In the genomic region with DNA sequence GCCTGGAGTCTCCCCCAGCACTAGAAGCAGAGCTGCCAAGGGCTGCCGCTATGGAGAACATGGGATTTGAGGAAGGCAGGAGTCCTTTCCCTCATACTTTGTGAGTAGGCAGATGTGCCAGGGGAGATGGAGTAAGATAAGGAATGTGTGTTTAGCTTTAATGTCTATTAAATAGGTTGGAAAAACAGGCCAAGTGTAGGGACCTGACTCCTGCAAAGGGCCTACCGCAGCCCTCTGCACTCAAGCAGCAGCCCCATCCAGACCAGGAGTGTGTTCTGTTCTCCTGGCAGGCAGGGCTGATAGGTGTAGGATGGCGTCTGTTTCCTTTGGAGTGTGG, we compare ENCODE assay signal across 11 cellular contexts. TPM values are rescaled to one million over a fixed set of nuclear protein-coding genes. Genes with fewer than 3 reads are reported as not detected.
A peak's percentile ranks its signal among the peaks of the same experiment; 100 is the strongest.
DNase-seq lines count a peak whose midpoint lies in the region; ATAC-seq and TF ChIP-seq lines count a peak whose summit lies in the region.
"Had no signal": no experiment of that assay in that cellular context is flagged by ENCODE, and none has a peak within 500 bp of the region (broad histone marks: within the 10 kb centered on the region; RNA-seq: fewer than 3 reads in every experiment).

No MANE protein-coding gene starts in this region.

- POLR2A ChIA-PET in Caco-2 (lab: Charles Lee) = interaction anchor here (4.0 kb wide), 1 partner anchor 11 kb away, joined by 48 read pairs; a partner anchor contains a TSS

- ATAC-seq in natural killer cell = no peak
- no peak for ATAC-seq in HG03135 (IDR thresholded peaks at IDR 0.05; ENCODE audit: unreplicated experiment)
- ATAC-seq in GM21360 (IDR thresholded peaks at IDR 0.05; ENCODE audit: unreplicated experiment) = no peak

- no peak overlapping the region for H3K4me3 ChIP-seq in Caco-2 (ENCODE audit: low read depth, low read length)
- no peak overlapping the region for H3K4me3 ChIP-seq in transverse colon

- H3K9me3 ChIP-seq in Caco-2 (no peaks in the 10 kb centered on the region), transverse colon (no peaks in the 10 kb centered on the region)

- H3K4me1 Mint-ChIP-seq in Caco-2 (ENCODE audit: low read depth, unreplicated experiment) = peaks cover 15% of the 10 kb centered on the region
- peaks cover 28% of the 10 kb centered on the region for H3K4me1 Mint-ChIP-seq in activated T-helper 2 cell treated with anti-CD3 and anti-CD28 coated beads, Interferon-gamma antibody, Interleukin-2, Interleukin-4, amounts not matched to agents 10 μg/mL and 5 μg/mL and 100 μg/mL, durations not matched to agents 14 hours and 24 hours and 36 hours (ENCODE audit: low read depth)
- H3K4me1 Mint-ChIP-seq in natural killer cell = peaks cover 10 to 25% of the 10 kb centered on the region in 2 donors

- H3K9me3 Mint-ChIP-seq in Caco-2 (ENCODE audit: unreplicated experiment) (no peaks in the 10 kb centered on the region), natural killer cell (no peaks in the 10 kb centered on the region)
- H3K9me3 Mint-ChIP-seq in activated T-helper 2 cell treated with anti-CD3 and anti-CD28 coated beads, Interferon-gamma antibody, Interleukin-2, Interleukin-4, amounts not matched to agents 10 μg/mL and 5 μg/mL and 100 μg/mL, durations not matched to agents 14 hours and 24 hours and 36 hours = no peaks in the 10 kb centered on the region

- H3K4me3 Mint-ChIP-seq in Caco-2 (ENCODE audit: unreplicated experiment) (peak overlapping the region; percentile 71), natural killer cell (peak overlapping the region; percentile 28)
- peak overlapping the region; percentile 88 for H3K4me3 Mint-ChIP-seq in activated T-helper 2 cell treated with anti-CD3 and anti-CD28 coated beads, Interferon-gamma antibody, Interleukin-2, Interleukin-4, amounts not matched to agents 10 μg/mL and 5 μg/mL and 100 μg/mL, durations not matched to agents 14 hours and 24 hours and 36 hours (ENCODE audit: low read depth)

- intact Hi-C loops in Caco-2 (cut with micrococcal nuclease; ENCODE audit: unreplicated experiment) (no loop called here), natural killer cell (cut with micrococcal nuclease) (no loop called here), transverse colon (cut with DNase I; ENCODE audit: low total_unique reads) (loop anchor here (5.0 kb wide), 1 partner anchor 134 kb away; a partner anchor contains a TSS)
- intact Hi-C loops in activated T-helper 2 cell treated with anti-CD3 and anti-CD28 coated beads, Interferon-gamma antibody, Interleukin-2, Interleukin-4, amounts not matched to agents 10 μg/mL and 5 μg/mL and 100 μg/mL, durations not matched to agents 14 hours and 24 hours and 36 hours (cut with micrococcal nuclease) = loop anchor here (5.0 to 10.0 kb wide), 3 partner anchors 161 to 392 kb away; a partner anchor contains a TSS

- TF ChIP-seq POLR2A in transverse colon (IDR thresholded peaks at IDR 0.05) = no peak

- TF ChIP-seq EP300 in transverse colon (IDR thresholded peaks at IDR 0.05; ENCODE audit: low read depth) = no peak

- H3K27me3 ChIP-seq in Caco-2 (replicated peaks; ENCODE audit: control insufficient read depth, insufficient read depth, low read length) (no peaks in the 10 kb centered on the region), transverse colon (no peaks in the 10 kb centered on the region)

- H3K27me3 Mint-ChIP-seq in Caco-2 (ENCODE audit: insufficient read depth, unreplicated experiment) (no peaks in the 10 kb centered on the region), natural killer cell (ENCODE audit: low read depth in 2 of 2) (no peaks in the 10 kb centered on the region)
- no peaks in the 10 kb centered on the region for H3K27me3 Mint-ChIP-seq in activated T-helper 2 cell treated with anti-CD3 and anti-CD28 coated beads, Interferon-gamma antibody, Interleukin-2, Interleukin-4, amounts not matched to agents 10 μg/mL and 5 μg/mL and 100 μg/mL, durations not matched to agents 14 hours and 24 hours and 36 hours (ENCODE audit: low read depth)

- peaks cover 2% of the 10 kb centered on the region; the same call in 1 of the 2 replicates for H3K36me3 ChIP-seq in Caco-2 (ENCODE audit: control insufficient read depth, insufficient read depth, low read length)
- no peaks in the 10 kb centered on the region for H3K36me3 ChIP-seq in transverse colon

- DNase-seq in Caco-2 (no peak), HT-29 (ENCODE audit: low spot score) (peak; percentile 12), natural killer cell (no peak), transverse colon (no peak), GM13976 (ENCODE audit: low spot score) (no peak)
- DNase-seq in activated T-helper 2 cell treated with anti-CD3 and anti-CD28 coated beads, Interferon-gamma antibody, Interleukin-2, Interleukin-4, amounts not matched to agents 10 μg/mL and 5 μg/mL and 100 μg/mL, durations not matched to agents 14 hours and 24 hours and 36 hours (ENCODE audit: low spot score) = no peak
- DNase-seq: amniotic stem cell, hippocampal formation, PC-9 had no signal

- H3K36me3 Mint-ChIP-seq in Caco-2 (ENCODE audit: insufficient read depth, unreplicated experiment) = peaks cover 42% of the 10 kb centered on the region
- H3K36me3 Mint-ChIP-seq in activated T-helper 2 cell treated with anti-CD3 and anti-CD28 coated beads, Interferon-gamma antibody, Interleukin-2, Interleukin-4, amounts not matched to agents 10 μg/mL and 5 μg/mL and 100 μg/mL, durations not matched to agents 14 hours and 24 hours and 36 hours (ENCODE audit: low read depth) = peaks cover 47% of the 10 kb centered on the region
- no peaks in the 10 kb centered on the region for H3K36me3 Mint-ChIP-seq in natural killer cell

- TF ChIP-seq CTCF in Caco-2 (IDR thresholded peaks at IDR 0.05; ENCODE audit: insufficient read depth in 1 of 2, low read depth in 1 of 2, low read length in 1 of 2, severe bottlenecking in 1 of 2, unreplicated experiment in 1 of 2) (no peak), natural killer cell (IDR thresholded peaks at IDR 0.05) (no peak), transverse colon (IDR thresholded peaks at IDR 0.05) (no peak), GM13976 (IDR thresholded peaks at IDR 0.05; ENCODE audit: borderline replicate concordance, control extremely low read depth, extremely low read depth, insufficient read depth, missing control alignments) (no peak)

- no peak overlapping the region for H3K27ac Mint-ChIP-seq in Caco-2 (ENCODE audit: unreplicated experiment)
- H3K27ac Mint-ChIP-seq in activated T-helper 2 cell treated with anti-CD3 and anti-CD28 coated beads, Interferon-gamma antibody, Interleukin-2, Interleukin-4, amounts not matched to agents 10 μg/mL and 5 μg/mL and 100 μg/mL, durations not matched to agents 14 hours and 24 hours and 36 hours = peak overlapping the region; percentile 83
- H3K27ac Mint-ChIP-seq in natural killer cell = peak overlapping the region in 1 of 2 donors; percentile 81

- H3K27ac ChIP-seq in transverse colon = peak overlapping the region in 1 of 4 donors; percentile 94
- H3K27ac ChIP-seq: PC-9 had no signal

- CTCF ChIA-PET in Caco-2 (lab: Charles Lee) = interaction anchor here (1.5 kb wide), 1 partner anchor 11 kb away, joined by 3 read pairs; a partner anchor contains a TSS

- BruUV-seq in Caco-2 (replicated peaks; lab: Mats Ljungman, UMichigan) = no TSS peak

- in situ Hi-C loops in transverse colon (cut with MboI; ENCODE audit: low pct_ligation_motif_present in 1 of 4, low pct_unique_long_range_greater_than_20kb in 1 of 4, low sequenced_read_pairs in 3 of 4) = no loop called here
- in situ Hi-C loops in GM13976 (cut with MboI; ENCODE audit: low sequenced_read_pairs, unreplicated experiment) = loop anchor here (5.0 kb wide), 1 partner anchor 139 kb away; no protein-coding TSS in a partner anchor

- 75% methylated on average over 3 of the region's 3 CpGs; no CpG with 5 or more reads in 1 of the 2 donors for WGBS in transverse colon (ENCODE audit: low coverage in 1 of 2), 2 donors

- H3K4me1 ChIP-seq in Caco-2 (peaks cover 9% of the 10 kb centered on the region; the same call in 1 of the 2 replicates), transverse colon (peaks cover 12 to 25% (median 18%) of the 10 kb centered on the region in 4 donors)

RNA-seq across cellular contexts. Expression of a gene that starts 1.8 kb away (rescaled TPM):
- total RNA-seq in Caco-2 (2022) = 27.0 and 27.3 TPM in 2 replicates
- 22.8 and 28.8 TPM in 2 replicates for total RNA-seq in HT-29 (2014; rRNA removed; shearing (Covaris generic))
- 50.5 and 51.5 TPM in 2 replicates for total RNA-seq in activated T-helper 2 cell treated with anti-CD3 and anti-CD28 coated beads, Interferon-gamma antibody, Interleukin-2, Interleukin-4, amounts not matched to agents 10 μg/mL and 5 μg/mL and 100 μg/mL, durations not matched to agents 14 hours and 24 hours and 36 hours
- 10 to 100 TPM; 44.5 to 56.9 (median 50.3) TPM for total RNA-seq in natural killer cell
- 10 to 100 TPM in 3 of 4 donors, 1 to 10 TPM in 1; 9.0 to 44.0 (median 28.6) TPM for total RNA-seq in transverse colon

RNA-seq across cellular contexts. Expression of a gene that starts 11.1 kb away (rescaled TPM):
- total RNA-seq in Caco-2 (2022) (123 and 125 TPM in 2 replicates), natural killer cell (10 to 100 TPM; 27.3 to 29.4 (median 27.9) TPM), transverse colon (10 to 100 TPM; 27.1 to 54.0 (median 37.4) TPM)
- total RNA-seq in HT-29 (2014; rRNA removed; shearing (Covaris generic)) = 77.5 and 77.7 TPM in 2 replicates
- total RNA-seq in activated T-helper 2 cell treated with anti-CD3 and anti-CD28 coated beads, Interferon-gamma antibody, Interleukin-2, Interleukin-4, amounts not matched to agents 10 μg/mL and 5 μg/mL and 100 μg/mL, durations not matched to agents 14 hours and 24 hours and 36 hours = 99.4 and 101 TPM in 2 replicates

RNA-seq across cellular contexts. Expression of a gene that starts 11.4 kb away (rescaled TPM):
- total RNA-seq in Caco-2 (2022) (90.2 and 94.4 TPM in 2 replicates), natural killer cell (10 to 100 TPM; 78.1 to 97.3 (median 94.0) TPM), transverse colon (100 to 1,000 TPM in 1 of 4 donors, 10 to 100 TPM in 3; 36.2 to 134 (median 59.0) TPM)
- 16.4 and 20.7 TPM in 2 replicates for total RNA-seq in HT-29 (2014; rRNA removed; shearing (Covaris generic))
- 71.7 and 77.2 TPM in 2 replicates for total RNA-seq in activated T-helper 2 cell treated with anti-CD3 and anti-CD28 coated beads, Interferon-gamma antibody, Interleukin-2, Interleukin-4, amounts not matched to agents 10 μg/mL and 5 μg/mL and 100 μg/mL, durations not matched to agents 14 hours and 24 hours and 36 hours

RNA-seq across cellular contexts. Expression of a gene that starts 16.4 kb away (rescaled TPM):
- total RNA-seq in Caco-2 (2022) (29.8 and 33.6 TPM in 2 replicates), natural killer cell (10 to 100 TPM; 12.1 to 17.7 (median 14.8) TPM), transverse colon (10 to 100 TPM; 12.6 to 49.6 (median 20.7) TPM)
- 39.8 and 46.4 TPM in 2 replicates for total RNA-seq in HT-29 (2014; rRNA removed; shearing (Covaris generic))
- 97.4 and 101 TPM in 2 replicates for total RNA-seq in activated T-helper 2 cell treated with anti-CD3 and anti-CD28 coated beads, Interferon-gamma antibody, Interleukin-2, Interleukin-4, amounts not matched to agents 10 μg/mL and 5 μg/mL and 100 μg/mL, durations not matched to agents 14 hours and 24 hours and 36 hours

Comparison
In these comparisons a context has a peak if more than half of its experiments do, and no peak if none do; other contexts are left out.
1. H3K4me3 Mint-ChIP-seq: peak in every context shown above with its lines; median percentile 88 in activated T-helper 2 cell treated with anti-CD3 and anti-CD28 coated beads, Interferon-gamma antibody, Interleukin-2, Interleukin-4, amounts not matched to agents 10 μg/mL and 5 μg/mL and 100 μg/mL, durations not matched to agents 14 hours and 24 hours and 36 hours; 71 in Caco-2; 28 in natural killer cell.
2. intact Hi-C loops: an anchor here in activated T-helper 2 cell treated with anti-CD3 and anti-CD28 coated beads, Interferon-gamma antibody, Interleukin-2, Interleukin-4, amounts not matched to agents 10 μg/mL and 5 μg/mL and 100 μg/mL, durations not matched to agents 14 hours and 24 hours and 36 hours (5.0 to 10.0 kb wide) and transverse colon (5.0 kb wide); none called in Caco-2 and natural killer cell.